26 cellular contexts compared by ENCODE assay signal in genomic region chr5:82319977-82320376, GRCh38.
"Had no signal": no experiment of that assay in that cellular context is flagged by ENCODE, and none has a peak within 500 bp of the region (broad histone marks: within the 10 kb centered on the region; RNA-seq: fewer than 3 reads in every experiment).

No MANE protein-coding gene starts in this region.

- H3K36me3 Mint-ChIP-seq: memory B cell; naive thymus-derived CD4-positive, alpha-beta T cell; natural killer cell treated with Interleukin-12 subunit alpha and Interleukin-12 subunit beta and Interleukin-15 and Interleukin-18, amount 100 ng/mL, for 72 hours; stimulated activated memory B cell treated with anti-CD40 and anti-IgM and Interleukin-4, amounts not matched to agents 10 μg/mL and 1 μg/mL and 100 μg/mL, for 72 hours had no signal

- ATAC-seq: left colon; left lung; mucosa of descending colon; naive thymus-derived CD4-positive, alpha-beta T cell; natural killer cell treated with Interleukin-12 subunit alpha and Interleukin-12 subunit beta and Interleukin-15 and Interleukin-18, amount 100 ng/mL, for 72 hours; right lobe of liver; stimulated activated memory B cell treated with anti-CD40 and anti-IgM and Interleukin-4, amounts not matched to agents 10 μg/mL and 1 μg/mL and 100 μg/mL, for 72 hours; stimulated activated naive CD8-positive, alpha-beta T cell treated with anti-CD3 and anti-CD28 coated beads, Interleukin-15, Interleukin-2, amounts not matched to agents 100 U/mL and 50 U/mL, for 24 hours; upper lobe of right lung had no signal

- H3K4me1 ChIP-seq: left lung, right atrium auricular region, right lobe of liver, stomach, testis, thyroid gland, transverse colon, upper lobe of right lung had no signal

- H3K36me3 ChIP-seq: left lung, ovary, right atrium auricular region, right lobe of liver, stomach, thyroid gland, transverse colon, upper lobe of right lung had no signal

- H3K4me3 Mint-ChIP-seq: memory B cell; naive thymus-derived CD4-positive, alpha-beta T cell; natural killer cell treated with Interleukin-12 subunit alpha and Interleukin-12 subunit beta and Interleukin-15 and Interleukin-18, amount 100 ng/mL, for 72 hours; stimulated activated memory B cell treated with anti-CD40 and anti-IgM and Interleukin-4, amounts not matched to agents 10 μg/mL and 1 μg/mL and 100 μg/mL, for 72 hours had no signal

- DNase-seq: hippocampal formation; kidney glomerular epithelial cell; left colon; left lung; midbrain; mucosa of descending colon; naive thymus-derived CD4-positive, alpha-beta T cell; ovary; right lobe of liver; stimulated activated CD4-positive, alpha-beta T cell treated with anti-CD3 and anti-CD28 coated beads, Interleukin-1b, Interleukin-23, amount 100 ng/mL, for 48 hours; stimulated activated CD4-positive, alpha-beta T cell treated with anti-CD3 and anti-CD28 coated beads, Interleukin-2, amount 100 ng/mL, for 48 hours; stimulated activated CD4-positive, alpha-beta T cell treated with anti-CD3 and anti-CD28 coated beads, Interleukin-4, amount 100 ng/mL, for 4 hours; stimulated activated CD8-positive, alpha-beta memory T cell treated with anti-CD3 and anti-CD28 coated beads, Interleukin-4, amount 100 ng/mL, for 48 hours; stimulated activated naive CD8-positive, alpha-beta T cell treated with anti-CD3 and anti-CD28 coated beads, Interleukin-15, Interleukin-2, amounts not matched to agents 100 U/mL and 50 U/mL, for 24 hours; stomach; testis; thyroid gland; transverse colon; upper lobe of right lung had no signal

- H3K4me1 Mint-ChIP-seq: memory B cell; stimulated activated memory B cell treated with anti-CD40 and anti-IgM and Interleukin-4, amounts not matched to agents 10 μg/mL and 1 μg/mL and 100 μg/mL, for 72 hours had no signal

- H3K9me3 Mint-ChIP-seq: memory B cell; natural killer cell treated with Interleukin-12 subunit alpha and Interleukin-12 subunit beta and Interleukin-15 and Interleukin-18, amount 100 ng/mL, for 72 hours; stimulated activated memory B cell treated with anti-CD40 and anti-IgM and Interleukin-4, amounts not matched to agents 10 μg/mL and 1 μg/mL and 100 μg/mL, for 72 hours had no signal

- H3K9me3 ChIP-seq: left lung, mucosa of descending colon, ovary, right atrium auricular region, right lobe of liver, stomach, testis, thyroid gland, transverse colon, upper lobe of right lung had no signal

- H3K27ac ChIP-seq: left lung, ovary, right atrium auricular region, right lobe of liver, stomach, testis, thyroid gland, transverse colon, upper lobe of right lung had no signal

- H3K4me3 ChIP-seq: left lung, lung, mucosa of descending colon, ovary, right atrium auricular region, right lobe of liver, smooth muscle cell, stomach, testis, thyroid gland, transverse colon, upper lobe of right lung had no signal

- H3K27ac Mint-ChIP-seq: memory B cell; naive thymus-derived CD4-positive, alpha-beta T cell; natural killer cell treated with Interleukin-12 subunit alpha and Interleukin-12 subunit beta and Interleukin-15 and Interleukin-18, amount 100 ng/mL, for 72 hours; progenitor cell of endocrine pancreas; stimulated activated memory B cell treated with anti-CD40 and anti-IgM and Interleukin-4, amounts not matched to agents 10 μg/mL and 1 μg/mL and 100 μg/mL, for 72 hours had no signal

- H3K27me3 ChIP-seq: left lung, ovary, right atrium auricular region, right lobe of liver, stomach, testis, thyroid gland, upper lobe of right lung had no signal

- H3K4me2 ChIP-seq: smooth muscle cell had no signal
